1 cellular context compared by ENCODE assay signal in genomic region chr18:31983020-31983419, GRCh38.
TF ChIP-seq lines count a peak whose summit lies in the region.

No MANE protein-coding gene starts in this region.

TF ChIP-seq in liver, 16 proteins besides CTCF, POLR2A, EP300 and RAD21:
- peak in 1 of 2 donors; percentile 59 for TF ChIP-seq EGR1 (IDR thresholded peaks at IDR 0.05; ENCODE audit: low read depth in 2 of 2)
- TF ChIP-seq RXRA (IDR thresholded peaks at IDR 0.05), result peak; percentile 79 to 94
- TF ChIP-seq GABPA (IDR thresholded peaks at IDR 0.05 in 1 of 2, conservative IDR thresholded peaks at IDR 0.05 in 1 of 2), result peak in 1 of 2 donors; percentile 50
- peak; percentile 65 for TF ChIP-seq ZBTB33 (IDR thresholded peaks at IDR 0.05)
- TF ChIP-seq HNF4A (conservative IDR thresholded peaks at IDR 0.05), result peak; percentile 90 to 97
- peak; percentile 16 for TF ChIP-seq NR2F2 (IDR thresholded peaks at IDR 0.05)
- peak; percentile 67 for TF ChIP-seq REST (IDR thresholded peaks at IDR 0.05)
- peak; percentile 50 to 85 for TF ChIP-seq JUND (IDR thresholded peaks at IDR 0.05)
- TF ChIP-seq FOXA1 (IDR thresholded peaks at IDR 0.05), result no peak
- TF ChIP-seq FOXA2 (IDR thresholded peaks at IDR 0.05), result peak; percentile 50
- no peak for TF ChIP-seq ATF3 (IDR thresholded peaks at IDR 0.05)
- TF ChIP-seq YY1 (IDR thresholded peaks at IDR 0.05), result peak; percentile 90
- peak; percentile 81 for TF ChIP-seq SP1 (IDR thresholded peaks at IDR 0.05)
- peak; percentile 79 for TF ChIP-seq MAX (IDR thresholded peaks at IDR 0.05)
- peak; percentile 63 for TF ChIP-seq HNF4G (IDR thresholded peaks at IDR 0.05)
- TF ChIP-seq TAF1 (conservative IDR thresholded peaks at IDR 0.05), result no peak
